ENCODE assay signal across 8 cellular contexts in genomic region chrX:47361538-47362511, GRCh38. TPM values are rescaled to one million over a fixed set of nuclear protein-coding genes. Genes with fewer than 3 reads are reported as not detected.
DNase-seq lines count a peak whose midpoint lies in the region; ATAC-seq and TF ChIP-seq lines count a peak whose summit lies in the region.

No MANE protein-coding gene starts in this region.

- TF ChIP-seq CTCF in C4-2B (conservative IDR thresholded peaks at IDR 0.05) (no peak), fibroblast of the aortic adventitia (IDR thresholded peaks at IDR 0.05; ENCODE audit: insufficient read depth, low read length) (no peak), upper lobe of right lung (IDR thresholded peaks at IDR 0.05) (peak; percentile 6)

- ATAC-seq in GM18861 (IDR thresholded peaks at IDR 0.05; ENCODE audit: unreplicated experiment) (peak; percentile 80), HG03025 (IDR thresholded peaks at IDR 0.05; ENCODE audit: low FRiP score, unreplicated experiment) (peak; percentile 87), upper lobe of right lung (peak; percentile 93)
- ATAC-seq in activated CD8-positive, alpha-beta T cell treated with anti-CD3 and anti-CD28 coated beads, Interleukin-2, amount 10 ng/mL, durations not matched to agents 7 days and 5 days = peak; percentile 12

- H3K9me3 Mint-ChIP-seq in activated CD8-positive, alpha-beta T cell treated with anti-CD3 and anti-CD28 coated beads, Interleukin-2, amount 10 ng/mL, durations not matched to agents 7 days and 5 days (ENCODE audit: insufficient read depth) = no peaks in the 10 kb centered on the region

- H3K4me1 ChIP-seq in muscle layer of colon (ENCODE audit: insufficient read depth, low read length) (no peaks in the 10 kb centered on the region), upper lobe of right lung (no peaks in the 10 kb centered on the region)

- H3K27ac ChIP-seq in C4-2B (peak overlapping the region; percentile 56), muscle layer of colon (ENCODE audit: low read depth, low read length) (peak overlapping the region; percentile 41), upper lobe of right lung (peak overlapping the region; percentile 75)

- peak overlapping the region; percentile 48 for H3K4me3 ChIP-seq in fibroblast of the aortic adventitia (ENCODE audit: low read depth, low read length)
- peak overlapping the region in 1 of 2 donors; percentile 76 for H3K4me3 ChIP-seq in muscle layer of colon (ENCODE audit: low read depth in 1 of 2, low read length in 2 of 2)
- peak overlapping the region; percentile 30 for H3K4me3 ChIP-seq in upper lobe of right lung

- intact Hi-C loops in upper lobe of right lung (cut with DNase I) = no loop called here

- peaks cover 3% of the 10 kb centered on the region for H3K36me3 Mint-ChIP-seq in activated CD8-positive, alpha-beta T cell treated with anti-CD3 and anti-CD28 coated beads, Interleukin-2, amount 10 ng/mL, durations not matched to agents 7 days and 5 days (ENCODE audit: low read depth)

- H3K27ac Mint-ChIP-seq in activated CD8-positive, alpha-beta T cell treated with anti-CD3 and anti-CD28 coated beads, Interleukin-2, amount 10 ng/mL, durations not matched to agents 7 days and 5 days = no peak overlapping the region

- CTCF ChIA-PET in activated CD8-positive, alpha-beta T cell treated with anti-CD3 and anti-CD28 coated beads, Interleukin-2, amount 10 ng/mL, durations not matched to agents 7 days and 5 days (lab: Charles Lee) = no interaction called here

- H3K27me3 Mint-ChIP-seq in activated CD8-positive, alpha-beta T cell treated with anti-CD3 and anti-CD28 coated beads, Interleukin-2, amount 10 ng/mL, durations not matched to agents 7 days and 5 days (ENCODE audit: low read depth) = no peaks in the 10 kb centered on the region

- H3K9ac ChIP-seq in muscle layer of colon (ENCODE audit: low read length) = no peak overlapping the region

- H3K36me3 ChIP-seq in muscle layer of colon (ENCODE audit: insufficient read depth, low read length) (no peaks in the 10 kb centered on the region), upper lobe of right lung (no peaks in the 10 kb centered on the region)

- peaks cover 26% of the 10 kb centered on the region for H3K4me1 Mint-ChIP-seq in activated CD8-positive, alpha-beta T cell treated with anti-CD3 and anti-CD28 coated beads, Interleukin-2, amount 10 ng/mL, durations not matched to agents 7 days and 5 days (ENCODE audit: low read depth)

- no peaks in the 10 kb centered on the region for H3K9me3 ChIP-seq in muscle layer of colon (ENCODE audit: low read length)
- H3K9me3 ChIP-seq in upper lobe of right lung = no peaks in the 10 kb centered on the region

- POLR2A ChIA-PET in activated CD8-positive, alpha-beta T cell treated with anti-CD3 and anti-CD28 coated beads, Interleukin-2, amount 10 ng/mL, durations not matched to agents 7 days and 5 days (lab: Charles Lee) = interaction anchor here (0.6 to 1.1 kb wide), 2 partner anchors 20 to 157 kb away, joined by 3 read pairs; no protein-coding TSS in a partner anchor

- DNase-seq in NCI-H2107 treated with DMSO at 0.1 percent for 48 hours (lab: John Stamatoyannopoulos, UW; ENCODE audit: unreplicated experiment) = peak; percentile 94
- peak; percentile 28 for DNase-seq in activated CD8-positive, alpha-beta T cell treated with anti-CD3 and anti-CD28 coated beads, Interleukin-2, amount 10 ng/mL, durations not matched to agents 7 days and 5 days
- peak; percentile 89 for DNase-seq in fibroblast of the aortic adventitia (ENCODE audit: low read depth)
- DNase-seq in upper lobe of right lung = peak; percentile 74

- no peak overlapping the region for H3K4me3 Mint-ChIP-seq in activated CD8-positive, alpha-beta T cell treated with anti-CD3 and anti-CD28 coated beads, Interleukin-2, amount 10 ng/mL, durations not matched to agents 7 days and 5 days

- H3K27me3 ChIP-seq in muscle layer of colon (ENCODE audit: control insufficient read depth in 1 of 2, insufficient read depth in 2 of 2, low read length in 2 of 2) (no peaks in the 10 kb centered on the region), upper lobe of right lung (no peaks in the 10 kb centered on the region)

RNA-seq across cellular contexts. Expression of gene ZNF157, which starts 8.6 kb away (rescaled TPM):
- under 1 TPM; 0.32 to 0.34 TPM for total RNA-seq in activated CD8-positive, alpha-beta T cell treated with anti-CD3 and anti-CD28 coated beads, Interleukin-2, amount 10 ng/mL, durations not matched to agents 7 days and 5 days
- 1.3 TPM in 1 of 2 replicates, not detected in the other for total RNA-seq in fibroblast of the aortic adventitia (ENCODE audit: low replicate concordance)
- 0.23 TPM for total RNA-seq in upper lobe of right lung

Comparison
In these comparisons a context has a peak if more than half of its experiments do, and no peak if none do; other contexts are left out.
1. ATAC-seq: peak in every context shown above with its lines; median percentile 93 in upper lobe of right lung; 87 in HG03025; 80 in GM18861; 12 in activated CD8-positive, alpha-beta T cell treated with anti-CD3 and anti-CD28 coated beads, Interleukin-2, amount 10 ng/mL, durations not matched to agents 7 days and 5 days.
2. DNase-seq: peak in every context shown above with its lines; median percentile 94 in NCI-H2107 treated with DMSO at 0.1 percent for 48 hours; 89 in fibroblast of the aortic adventitia; 74 in upper lobe of right lung; 28 in activated CD8-positive, alpha-beta T cell treated with anti-CD3 and anti-CD28 coated beads, Interleukin-2, amount 10 ng/mL, durations not matched to agents 7 days and 5 days.